In genomic region chr14:91876492-91876891, GRCh38 we compare ENCODE assay signal across 18 cellular contexts. TPM values are rescaled to one million over a fixed set of nuclear protein-coding genes. Genes with fewer than 3 reads are reported as not detected.
DNase-seq lines count a peak whose midpoint lies in the region; ATAC-seq and TF ChIP-seq lines count a peak whose summit lies in the region.
"Had no signal": no experiment of that assay in that cellular context is flagged by ENCODE, and none has a peak within 500 bp of the region (broad histone marks: within the 10 kb centered on the region; RNA-seq: fewer than 3 reads in every experiment).

No MANE protein-coding gene starts in this region.

- POLR2A ChIA-PET in CD8-positive, alpha-beta memory T cell (lab: Charles Lee) = no interaction called here

- H3K4me3 Mint-ChIP-seq in CD8-positive, alpha-beta memory T cell = no peak overlapping the region
- H3K4me3 Mint-ChIP-seq in endodermal cell = no peak overlapping the region

- H3K9me2 ChIP-seq in OCI-LY1 (ENCODE audit: low read depth, low read length) = no peaks in the 10 kb centered on the region

- DNase-seq in CD8-positive, alpha-beta memory T cell = no peak
- DNase-seq in endodermal cell = no peak
- no peak for DNase-seq in thoracic aorta (ENCODE audit: low spot score)
- no peak for DNase-seq in NCI-H1694 treated with DMSO at 0.1 percent for 48 hours (lab: John Stamatoyannopoulos, UW)
- DNase-seq in Kasumi-1 (lab: John Stamatoyannopoulos, UW) = no peak
- no peak for DNase-seq in NCI-H1417 (lab: John Stamatoyannopoulos, UW)
- DNase-seq: BE2C; DMS 273 treated with DMSO at 0.1 percent for 48 hours; GF-D8; NCI-H1105; NCI-H187; NCI-H345; NCI-H69; NK-92 treated with Interleukin-12 subunit alpha and Interleukin-12 subunit beta, amount 100 ng/mL, for 24 hours; PC-3; SJCRH30 had no signal

- no peaks in the 10 kb centered on the region for H3K9me3 ChIP-seq in CD8-positive, alpha-beta memory T cell (ENCODE audit: low read length)
- H3K9me3 ChIP-seq in OCI-LY1 (ENCODE audit: low read length) = no peaks in the 10 kb centered on the region
- no peaks in the 10 kb centered on the region for H3K9me3 ChIP-seq in endodermal cell (ENCODE audit: control insufficient read depth, low read length)
- H3K9me3 ChIP-seq in thoracic aorta = no peaks in the 10 kb centered on the region
- H3K9me3 ChIP-seq: BE2C, SJCRH30 had no signal

- H3K27ac Mint-ChIP-seq in CD8-positive, alpha-beta memory T cell = peak overlapping the region in 5 of 8 donors; percentile 18 to 81 (median 71)
- no peak overlapping the region for H3K27ac Mint-ChIP-seq in endodermal cell

- no peaks in the 10 kb centered on the region for H3K79me2 ChIP-seq in OCI-LY1 (ENCODE audit: insufficient read depth, low read length)

- no peaks in the 10 kb centered on the region for H3K36me3 ChIP-seq in CD8-positive, alpha-beta memory T cell (ENCODE audit: insufficient read depth, low read length)
- H3K36me3 ChIP-seq in OCI-LY1 (ENCODE audit: insufficient read depth, low read length) (no peaks in the 10 kb centered on the region), endodermal cell (ENCODE audit: control insufficient read depth, insufficient read depth, low read length) (no peaks in the 10 kb centered on the region), thoracic aorta (peaks cover 65% of the 10 kb centered on the region)
- H3K36me3 ChIP-seq: BE2C had no signal

- CTCF ChIA-PET in CD8-positive, alpha-beta memory T cell (lab: Charles Lee) = interaction anchor here (0.9 kb wide), 1 partner anchor 120 kb away, joined by 3 read pairs; no protein-coding TSS in a partner anchor

- no peaks in the 10 kb centered on the region for H3F3A ChIP-seq in OCI-LY1 (ENCODE audit: insufficient read depth, low read length)

- no peaks in the 10 kb centered on the region for H4K20me1 ChIP-seq in OCI-LY1 (ENCODE audit: insufficient read depth, low read length)

- H3K4me1 ChIP-seq in CD8-positive, alpha-beta memory T cell (ENCODE audit: insufficient read depth, low read length) = peaks cover 87% of the 10 kb centered on the region
- H3K4me1 ChIP-seq in OCI-LY1 (ENCODE audit: insufficient read depth, low read length, severe bottlenecking) (peaks cover 68% of the 10 kb centered on the region), endodermal cell (ENCODE audit: control insufficient read depth, insufficient read depth, low read length) (peaks cover 4% of the 10 kb centered on the region), thoracic aorta (ENCODE audit: control insufficient read depth in 1 of 2, low read depth in 2 of 2) (peaks cover 26 to 71% of the 10 kb centered on the region in 2 donors)
- H3K4me1 ChIP-seq: BE2C had no signal

- no peak overlapping the region for H3K27ac ChIP-seq in CD8-positive, alpha-beta memory T cell (ENCODE audit: low read depth, low read length)
- peak overlapping the region; percentile 99 for H3K27ac ChIP-seq in OCI-LY1 (ENCODE audit: low read depth, low read length, poor library complexity, severe bottlenecking)
- no peak overlapping the region for H3K27ac ChIP-seq in endodermal cell (ENCODE audit: low read depth, low read length)
- peak overlapping the region; percentile 77 to 86 for H3K27ac ChIP-seq in thoracic aorta
- H3K27ac ChIP-seq: SJCRH30 had no signal

- no peak overlapping the region for H3K4me3 ChIP-seq in CD8-positive, alpha-beta memory T cell (ENCODE audit: low read length)
- H3K4me3 ChIP-seq in OCI-LY1 (ENCODE audit: low read depth, low read length, poor library complexity, severe bottlenecking) = no peak overlapping the region
- no peak overlapping the region for H3K4me3 ChIP-seq in endodermal cell (ENCODE audit: low read length)
- no peak overlapping the region for H3K4me3 ChIP-seq in thoracic aorta
- H3K4me3 ChIP-seq: SJCRH30 had no signal

- H3K4me1 Mint-ChIP-seq in CD8-positive, alpha-beta memory T cell = peaks cover 82 to 100% (median 98%) of the 10 kb centered on the region in 3 donors
- peaks cover 14% of the 10 kb centered on the region for H3K4me1 Mint-ChIP-seq in endodermal cell

- no peak for ATAC-seq in thoracic aorta (ENCODE audit: insufficient number of reproducible peaks, low FRiP score, low read depth)
- ATAC-seq: PC-3 had no signal

- TF ChIP-seq CTCF in OCI-LY1 (IDR thresholded peaks at IDR 0.05; ENCODE audit: low read length) = no peak
- peak; percentile 48 for TF ChIP-seq CTCF in endodermal cell (conservative IDR thresholded peaks at IDR 0.05)
- TF ChIP-seq CTCF in thoracic aorta (IDR thresholded peaks at IDR 0.05) = no peak

- peaks cover 0 to 5% (median 0%) of the 10 kb centered on the region in 3 donors for H3K36me3 Mint-ChIP-seq in CD8-positive, alpha-beta memory T cell
- no peaks in the 10 kb centered on the region for H3K36me3 Mint-ChIP-seq in endodermal cell (ENCODE audit: low read depth)

- H3K9ac ChIP-seq in OCI-LY1 (ENCODE audit: low read length) (no peak overlapping the region), endodermal cell (ENCODE audit: extremely low read depth, low read length, poor library complexity, severe bottlenecking) (no peak overlapping the region)

- H3K4me2 ChIP-seq in OCI-LY1 (ENCODE audit: low read length) = no peak overlapping the region

- 85 to 91% methylated on average over 6 of the region's 6 CpGs for WGBS in endodermal cell (ENCODE audit: insufficient coverage in 1 of 2, insufficient read length in 1 of 2), 2 experiments

- H3K27me3 ChIP-seq in CD8-positive, alpha-beta memory T cell (ENCODE audit: insufficient read depth, low read length, poor library complexity, severe bottlenecking) = no peaks in the 10 kb centered on the region
- H3K27me3 ChIP-seq in OCI-LY1 (ENCODE audit: insufficient read depth, low read length) (no peaks in the 10 kb centered on the region), endodermal cell (ENCODE audit: control insufficient read depth, insufficient read depth, low read length, poor library complexity, severe bottlenecking) (peaks cover 70% of the 10 kb centered on the region), thoracic aorta (replicated peaks; ENCODE audit: insufficient read depth) (no peaks in the 10 kb centered on the region)
- H3K27me3 ChIP-seq: SJCRH30 had no signal

- H3K9me3 Mint-ChIP-seq in CD8-positive, alpha-beta memory T cell = no peaks in the 10 kb centered on the region
- no peaks in the 10 kb centered on the region for H3K9me3 Mint-ChIP-seq in endodermal cell

- H3K27me3 Mint-ChIP-seq in CD8-positive, alpha-beta memory T cell = peaks cover 0 to 2% of the 10 kb centered on the region in 2 donors
- H3K27me3 Mint-ChIP-seq in endodermal cell (ENCODE audit: insufficient read depth) = peaks cover 67% of the 10 kb centered on the region

- H2AFZ ChIP-seq in OCI-LY1 (ENCODE audit: low read length) = no peak overlapping the region

RNA-seq across cellular contexts. Expression of gene TC2N, which starts 9.2 kb away (rescaled TPM):
- total RNA-seq in CD8-positive, alpha-beta memory T cell = 10 to 100 TPM; 43.1 to 45.2 TPM
- 228 TPM for polyA plus RNA-seq in CD8-positive, alpha-beta memory T cell
- total RNA-seq in endodermal cell = 10 to 100 TPM; 17.3 to 19.5 TPM
- 2.7 TPM for polyA plus RNA-seq in endodermal cell (2013, experiment 1 of 2)
- 3.1 TPM for polyA plus RNA-seq in endodermal cell (2013, experiment 2 of 2)
- total RNA-seq in thoracic aorta = 100 to 1,000 TPM; 146 to 172 TPM
- total RNA-seq: LHCN-M2 had no signal

Comparison
In these comparisons a context has a peak if more than half of its experiments do, and no peak if none do; other contexts are left out.
1. H3K27ac ChIP-seq: peak in OCI-LY1 (single experiment) and thoracic aorta (2 of 2); none in CD8-positive, alpha-beta memory T cell (single experiment) and endodermal cell (single experiment).